Comparison of ENCODE assay signal across 8 cellular contexts in genomic region chr22:38461414-38462081, GRCh38. TPM values are rescaled to one million over a fixed set of nuclear protein-coding genes. Genes with fewer than 3 reads are reported as not detected.
DNase-seq lines count a peak whose midpoint lies in the region; ATAC-seq, FAIRE-seq and TF ChIP-seq lines count a peak whose summit lies in the region.

No MANE protein-coding gene starts in this region.

- no peaks in the 10 kb centered on the region for H3K9me3 ChIP-seq in smooth muscle cell (replicated peaks; ENCODE audit: low read depth)

- no peaks in the 10 kb centered on the region for H4K20me1 ChIP-seq in smooth muscle cell (ENCODE audit: low read depth)

- no peak overlapping the region for H3K4me3 ChIP-seq in GM12865 (ENCODE audit: low read depth, low read length)
- no peak overlapping the region for H3K4me3 ChIP-seq in bronchial epithelial cell (ENCODE audit: low read depth, low read length)
- H3K4me3 ChIP-seq in smooth muscle cell, result peak overlapping the region; percentile 13

- no peak overlapping the region for H3K27ac ChIP-seq in smooth muscle cell (ENCODE audit: low read depth)

- peaks cover 12% of the 10 kb centered on the region for H3K4me1 ChIP-seq in smooth muscle cell (ENCODE audit: low read depth)

- H3K36me3 ChIP-seq in bronchial epithelial cell (ENCODE audit: control insufficient read depth, insufficient read depth, low read length), result no peaks in the 10 kb centered on the region
- no peaks in the 10 kb centered on the region for H3K36me3 ChIP-seq in smooth muscle cell (ENCODE audit: low read depth)

- no peaks in the 10 kb centered on the region for H3F3A ChIP-seq in smooth muscle cell (ENCODE audit: low read depth)

- H3K9ac ChIP-seq in smooth muscle cell (ENCODE audit: low read depth), result no peak overlapping the region

- peaks cover 16% of the 10 kb centered on the region for H3K27me3 ChIP-seq in bronchial epithelial cell (ENCODE audit: control insufficient read depth, insufficient read depth, low read length)
- H3K27me3 ChIP-seq in smooth muscle cell (ENCODE audit: low read depth), result peaks cover 17% of the 10 kb centered on the region

- 19% methylated on average over 51 of the region's 51 CpGs for WGBS in smooth muscle cell (ENCODE audit: low lambda C conversion rate)

- peak; percentile 81 for DNase-seq in GM12865 (ENCODE audit: low read depth)
- peak; percentile 8 for DNase-seq in NCI-H2081 treated with DMSO at 0.1 percent for 48 hours (lab: John Stamatoyannopoulos, UW)
- DNase-seq in UCSD-AML1 (lab: John Stamatoyannopoulos, UW; ENCODE audit: unreplicated experiment), result peak; percentile 75
- DNase-seq in bronchial epithelial cell (ENCODE audit: low read depth), result peak; percentile 46
- peak; percentile 92 for DNase-seq in iPS-NIHi7 (ENCODE audit: extremely low spot score)
- peak; percentile 27 for DNase-seq in smooth muscle cell (lab: John Stamatoyannopoulos, UW; ENCODE audit: unreplicated experiment)
- no peak for DNase-seq in NK-92 (lab: John Stamatoyannopoulos, UW; ENCODE audit: unreplicated experiment)

- ATAC-seq in HG03135 (IDR thresholded peaks at IDR 0.05; ENCODE audit: unreplicated experiment), result no peak

- FAIRE-seq in bronchial epithelial cell (lab: Jason Lieb, UNC), result no peak

- no peak overlapping the region for H2AFZ ChIP-seq in smooth muscle cell (ENCODE audit: low read depth)

- TF ChIP-seq CTCF in GM12865 (IDR thresholded peaks at IDR 0.05; ENCODE audit: insufficient read depth, low read depth, low read length, missing control alignments) (no peak), bronchial epithelial cell (IDR thresholded peaks at IDR 0.05; ENCODE audit: insufficient read depth, low read length, severe bottlenecking) (no peak), smooth muscle cell (IDR thresholded peaks at IDR 0.05; ENCODE audit: borderline replicate concordance, insufficient read depth, poor library complexity, severe bottlenecking) (no peak)

- H3K79me2 ChIP-seq in smooth muscle cell (ENCODE audit: low read depth), result no peaks in the 10 kb centered on the region

- H3K4me2 ChIP-seq in smooth muscle cell, result peak overlapping the region; percentile 78

RNA-seq across cellular contexts. Expression of gene KDELR3, which starts 6.3 kb away (rescaled TPM):
- total RNA-seq in bronchial epithelial cell (1.8 and 7.1 TPM in 2 replicates), smooth muscle cell (163 and 207 TPM in 2 replicates)
- 198 and 252 TPM in 2 replicates for polyA plus RNA-seq in smooth muscle cell

RNA-seq across cellular contexts. Expression of gene KCNJ4, which starts 6.5 kb away (rescaled TPM):
- total RNA-seq in bronchial epithelial cell (not detected in 2 replicates), smooth muscle cell (0.81 TPM in 1 of 2 replicates, not detected in the other)
- not detected in 2 replicates for polyA plus RNA-seq in smooth muscle cell

RNA-seq across cellular contexts. Expression of gene DDX17, which starts 44.6 kb away (rescaled TPM):
- total RNA-seq in bronchial epithelial cell, result 498 and 521 TPM in 2 replicates
- 182 and 201 TPM in 2 replicates for total RNA-seq in smooth muscle cell
- 11.5 and 22.2 TPM in 2 replicates for polyA plus RNA-seq in smooth muscle cell

Comparison
In these comparisons a context has a peak if more than half of its experiments do, and no peak if none do; other contexts are left out.
1. RNA of gene KDELR3, which starts 6.3 kb away (total RNA-seq): 163 to 207 TPM in smooth muscle cell; 1.8 to 7.1 TPM in bronchial epithelial cell; every median in the first group is over 10 times any median in the second.